ENCODE assay signal across 22 cellular contexts in the genomic region with DNA sequence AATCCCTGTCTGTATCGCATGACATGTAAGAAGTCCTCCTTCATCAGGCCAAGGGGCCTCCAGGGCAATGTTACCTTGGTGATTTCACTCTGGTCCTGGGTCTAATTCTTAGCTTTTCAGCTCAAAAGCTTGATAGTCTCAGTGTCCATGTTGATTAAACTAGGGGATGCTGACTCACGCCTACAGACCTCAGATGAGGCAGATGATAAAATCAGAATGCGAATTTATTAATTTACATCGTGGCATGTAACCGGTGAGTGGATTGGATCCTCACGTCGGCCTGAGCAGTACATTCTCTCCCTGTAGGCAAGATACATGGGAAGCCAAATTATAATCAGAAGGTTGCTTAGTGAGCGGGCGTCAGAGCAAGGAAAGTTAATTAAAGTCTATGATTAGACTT. TPM values are rescaled to one million over a fixed set of nuclear protein-coding genes. Genes with fewer than 3 reads are reported as not detected.
"Had no signal": no experiment of that assay in that cellular context is flagged by ENCODE, and none has a peak within 500 bp of the region (broad histone marks: within the 10 kb centered on the region; RNA-seq: fewer than 3 reads in every experiment).

No MANE protein-coding gene starts in this region.

- H3K27ac ChIP-seq: coronary artery, gastroesophageal sphincter, heart right ventricle, thyroid gland, vagina, WERI-Rb-1 had no signal

- H3K4me1 ChIP-seq: adrenal gland, gastroesophageal sphincter, heart right ventricle, thyroid gland, vagina had no signal

- H3K4me3 Mint-ChIP-seq: activated T-cell treated with anti-CD3 and anti-CD28 coated beads, Interleukin-2, amount 50 U/mL, for 72 hours; natural killer cell had no signal

- H3K9me3 ChIP-seq: adrenal gland, gastroesophageal sphincter, heart right ventricle, thyroid gland, vagina had no signal

- H3K36me3 ChIP-seq: adrenal gland, gastroesophageal sphincter, heart right ventricle, thyroid gland, vagina, WERI-Rb-1 had no signal

- H3K27ac Mint-ChIP-seq: activated naive CD4-positive, alpha-beta T cell treated with anti-CD3 and anti-CD28 coated beads, Interleukin-2, amount 50 U/mL, for 72 hours; activated T-cell treated with anti-CD3 and anti-CD28 coated beads, Interleukin-2, amount 50 U/mL, for 72 hours; natural killer cell had no signal

- ATAC-seq: activated naive CD4-positive, alpha-beta T cell treated with anti-CD3 and anti-CD28 coated beads, Interleukin-2, amount 50 U/mL, for 72 hours; activated T-cell treated with anti-CD3 and anti-CD28 coated beads, Interleukin-2, amount 50 U/mL, for 72 hours; gastroesophageal sphincter; heart right ventricle; left ventricle myocardium superior; natural killer cell had no signal

- H3K27me3 ChIP-seq: adrenal gland, gastroesophageal sphincter, heart right ventricle, thyroid gland, vagina had no signal

- H3K9me3 Mint-ChIP-seq: natural killer cell had no signal

- DNase-seq: activated CD4-positive, alpha-beta T cell treated with anti-CD3 and anti-CD28 coated beads for 1 hour; activated effector memory CD4-positive, alpha-beta T cell treated with anti-CD3 and anti-CD28 coated beads, Interleukin-2, amount 50 U/mL, for 16 hours; activated T-cell treated with anti-CD3 and anti-CD28 coated beads, Interleukin-2, amount 50 U/mL, for 72 hours; adrenal gland; heart right ventricle; left ventricle myocardium superior; mesenchymal stem cell; natural killer cell; nucleus accumbens; posterior cingulate gyrus; retina; stimulated activated naive CD4-positive, alpha-beta T cell treated with Interleukin-2 at 50 U/mL for 16 hours; thyroid gland had no signal

- H3K4me1 Mint-ChIP-seq: natural killer cell had no signal

- H3K4me3 ChIP-seq: adrenal gland, coronary artery, gastroesophageal sphincter, heart right ventricle, thyroid gland, vagina had no signal

- H3K36me3 Mint-ChIP-seq: activated naive CD4-positive, alpha-beta T cell treated with anti-CD3 and anti-CD28 coated beads, Interleukin-2, amount 50 U/mL, for 72 hours; natural killer cell had no signal

RNA-seq across cellular contexts. Expression of a gene that starts 20.3 kb away (rescaled TPM):
- total RNA-seq: gastroesophageal sphincter, heart right ventricle, kidney epithelial cell, left ventricle myocardium superior, natural killer cell, subcutaneous adipose tissue, thyroid gland, vagina had no signal

RNA-seq across cellular contexts. Expression of a gene that starts 31.3 kb away (rescaled TPM):
- total RNA-seq: activated CD8-positive, alpha-beta memory T cell treated with anti-CD3 and anti-CD28 coated beads for 36 hours; activated naive CD4-positive, alpha-beta T cell treated with anti-CD3 and anti-CD28 coated beads, Interleukin-2, amount 50 U/mL, for 72 hours; natural killer cell; T-helper 2 cell treated with Interferon-gamma antibody and Interleukin-4, amounts not matched to agents 100 ng/mL and 5 ng/mL, for 36 hours; thyroid gland had no signal

RNA-seq across cellular contexts. Expression of a gene that starts 56.0 kb away (rescaled TPM):
- total RNA-seq: activated CD8-positive, alpha-beta memory T cell treated with anti-CD3 and anti-CD28 coated beads for 36 hours; activated naive CD4-positive, alpha-beta T cell treated with anti-CD3 and anti-CD28 coated beads, Interleukin-2, amount 50 U/mL, for 72 hours; activated T-cell treated with anti-CD3 and anti-CD28 coated beads, Interleukin-2, amount 50 U/mL, for 72 hours; kidney epithelial cell; left ventricle myocardium superior; natural killer cell; T-helper 2 cell treated with Interferon-gamma antibody and Interleukin-4, amounts not matched to agents 100 ng/mL and 5 ng/mL, for 36 hours; vagina had no signal

RNA-seq across cellular contexts. Expression of a gene that starts 57.6 kb away (rescaled TPM):
- total RNA-seq: activated CD8-positive, alpha-beta memory T cell treated with anti-CD3 and anti-CD28 coated beads for 36 hours; activated T-cell treated with anti-CD3 and anti-CD28 coated beads, Interleukin-2, amount 50 U/mL, for 72 hours; gastroesophageal sphincter; kidney epithelial cell; left ventricle myocardium superior; natural killer cell; subcutaneous adipose tissue; T-helper 2 cell treated with Interferon-gamma antibody and Interleukin-4, amounts not matched to agents 100 ng/mL and 5 ng/mL, for 36 hours; thyroid gland; vagina had no signal
